Comparison of ENCODE assay signal across 30 cellular contexts in genomic region chr6:119126826-119127225, GRCh38.
"Had no signal": no experiment of that assay in that cellular context is flagged by ENCODE, and none has a peak within 500 bp of the region (broad histone marks: within the 10 kb centered on the region; RNA-seq: fewer than 3 reads in every experiment).

No MANE protein-coding gene starts in this region.

- H3K4me3 Mint-ChIP-seq: activated CD4-positive, alpha-beta memory T cell treated with anti-CD3 and anti-CD28 coated beads for 36 hours; activated CD4-positive, alpha-beta T cell treated with anti-CD3 and anti-CD28 coated beads for 36 hours; activated CD4-positive, alpha-beta T cell treated with anti-CD3 and anti-CD28 coated beads, Interleukin-2, amount 10 ng/mL, durations not matched to agents 24 days and 14 days; activated CD8-positive, alpha-beta memory T cell treated with anti-CD3 and anti-CD28 coated beads, Interleukin-2, amount 10 ng/mL, durations not matched to agents 7 days and 5 days; activated CD8-positive, alpha-beta T cell treated with anti-CD3 and anti-CD28 coated beads, Interleukin-2, amount 10 ng/mL, durations not matched to agents 7 days and 5 days; activated naive CD4-positive, alpha-beta T cell treated with anti-CD3 and anti-CD28 coated beads, Interleukin-2, amount 10 ng/mL, durations not matched to agents 7 days and 5 days; activated naive CD8-positive, alpha-beta T cell treated with anti-CD3 and anti-CD28 coated beads, Interleukin-2, amount 10 ng/mL, durations not matched to agents 7 days and 5 days; central memory CD8-positive, alpha-beta T cell; dendritic cell treated with granulocyte-macrophage colony-stimulating factor and Interleukin-4, amounts not matched to agents 40 ng/mL and 50 ng/mL, for 4 days; T-helper 17 cell; T-helper 2 cell treated with Interferon-gamma antibody and Interleukin-4, amounts not matched to agents 5 μg/mL and 100 μg/mL, for 36 hours had no signal

- H3K4me3 ChIP-seq: coronary artery, dorsolateral prefrontal cortex, esophagus squamous epithelium, gastroesophageal sphincter had no signal

- H3K9me3 ChIP-seq: esophagus squamous epithelium, gastroesophageal sphincter had no signal

- H3K36me3 ChIP-seq: brain microvascular endothelial cell, esophagus squamous epithelium, gastroesophageal sphincter had no signal

- H3K27ac ChIP-seq: brain microvascular endothelial cell, coronary artery, dorsolateral prefrontal cortex, epithelial cell of prostate, esophagus squamous epithelium, gastroesophageal sphincter had no signal

- H3K27me3 ChIP-seq: brain microvascular endothelial cell, dorsolateral prefrontal cortex, esophagus squamous epithelium, gastroesophageal sphincter had no signal

- H3K4me1 Mint-ChIP-seq: activated naive CD4-positive, alpha-beta T cell treated with anti-CD3 and anti-CD28 coated beads, Interleukin-2, amount 10 ng/mL, durations not matched to agents 7 days and 5 days; central memory CD8-positive, alpha-beta T cell had no signal

- H3K36me3 Mint-ChIP-seq: activated CD4-positive, alpha-beta memory T cell treated with anti-CD3 and anti-CD28 coated beads for 36 hours; activated CD8-positive, alpha-beta memory T cell treated with anti-CD3 and anti-CD28 coated beads, Interleukin-2, amount 10 ng/mL, durations not matched to agents 7 days and 5 days; activated naive CD4-positive, alpha-beta T cell treated with anti-CD3 and anti-CD28 coated beads, Interleukin-2, amount 10 ng/mL, durations not matched to agents 7 days and 5 days; activated naive CD4-positive, alpha-beta T cell treated with anti-CD3 and anti-CD28 coated beads, Interleukin-2, amount 50 U/mL, for 72 hours; activated naive CD8-positive, alpha-beta T cell treated with anti-CD3 and anti-CD28 coated beads, Interleukin-2, amount 10 ng/mL, durations not matched to agents 7 days and 5 days had no signal

- H3K27me3 Mint-ChIP-seq: activated CD4-positive, alpha-beta memory T cell treated with anti-CD3 and anti-CD28 coated beads for 36 hours; activated CD4-positive, alpha-beta T cell treated with anti-CD3 and anti-CD28 coated beads for 36 hours; central memory CD8-positive, alpha-beta T cell had no signal

- DNase-seq: activated CD4-positive, alpha-beta memory T cell treated with anti-CD3 and anti-CD28 coated beads for 36 hours; activated CD4-positive, alpha-beta T cell treated with anti-CD3 and anti-CD28 coated beads for 36 hours; activated CD4-positive, alpha-beta T cell treated with anti-CD3 and anti-CD28 coated beads, Interleukin-2, amount 10 ng/mL, durations not matched to agents 24 days and 14 days; activated CD4-positive, CD25-positive, alpha-beta regulatory T cell; activated CD4-positive, CD25-positive, alpha-beta regulatory T cell treated with anti-CD3 and anti-CD28 coated beads, Interleukin-2, amount 50 U/mL, for 72 hours; activated CD8-positive, alpha-beta memory T cell treated with anti-CD3 and anti-CD28 coated beads, Interleukin-2, amount 10 ng/mL, durations not matched to agents 7 days and 5 days; activated CD8-positive, alpha-beta memory T cell treated with anti-CD3 and anti-CD28 coated beads, Interleukin-2, amount 50 U/mL, for 4 hours; activated CD8-positive, alpha-beta T cell treated with anti-CD3 and anti-CD28 coated beads, Interleukin-2, amount 10 ng/mL, durations not matched to agents 7 days and 5 days; activated gamma-delta T cell; activated naive CD4-positive, alpha-beta T cell; activated naive CD4-positive, alpha-beta T cell treated with anti-CD3 and anti-CD28 coated beads, Interleukin-2, amount 10 ng/mL, durations not matched to agents 7 days and 5 days; activated naive CD8-positive, alpha-beta T cell treated with anti-CD3 and anti-CD28 coated beads, Interleukin-2, amount 10 ng/mL, durations not matched to agents 7 days and 5 days; activated T-cell treated with anti-CD3 and anti-CD28 coated beads, Interleukin-2, amount 50 U/mL, for 1 hour; activated T-cell treated with anti-CD3 and anti-CD28 coated beads, Interleukin-2, amount 50 U/mL, for 48 hours; anterior cingulate cortex; brain microvascular endothelial cell; dorsolateral prefrontal cortex; effector memory CD4-positive, alpha-beta T cell; esophagus squamous epithelium; foreskin melanocyte; T-helper 1 cell; T-helper 17 cell; T1000 had no signal

- H3K9me3 Mint-ChIP-seq: activated CD4-positive, alpha-beta memory T cell treated with anti-CD3 and anti-CD28 coated beads for 36 hours; activated CD4-positive, alpha-beta T cell treated with anti-CD3 and anti-CD28 coated beads, Interleukin-2, amount 10 ng/mL, durations not matched to agents 24 days and 14 days; activated naive CD4-positive, alpha-beta T cell treated with anti-CD3 and anti-CD28 coated beads, Interleukin-2, amount 10 ng/mL, durations not matched to agents 7 days and 5 days; activated naive CD4-positive, alpha-beta T cell treated with anti-CD3 and anti-CD28 coated beads, Interleukin-2, amount 50 U/mL, for 72 hours; activated naive CD8-positive, alpha-beta T cell treated with anti-CD3 and anti-CD28 coated beads, Interleukin-2, amount 10 ng/mL, durations not matched to agents 7 days and 5 days; central memory CD8-positive, alpha-beta T cell; dendritic cell treated with granulocyte-macrophage colony-stimulating factor and Interleukin-4, amounts not matched to agents 40 ng/mL and 50 ng/mL, for 4 days; T-helper 2 cell treated with Interferon-gamma antibody and Interleukin-4, amounts not matched to agents 5 μg/mL and 100 μg/mL, for 36 hours had no signal

- H3K27ac Mint-ChIP-seq: activated CD4-positive, alpha-beta memory T cell treated with anti-CD3 and anti-CD28 coated beads for 36 hours; activated CD4-positive, alpha-beta T cell treated with anti-CD3 and anti-CD28 coated beads for 36 hours; activated CD4-positive, alpha-beta T cell treated with anti-CD3 and anti-CD28 coated beads, Interleukin-2, amount 10 ng/mL, durations not matched to agents 24 days and 14 days; activated CD8-positive, alpha-beta memory T cell treated with anti-CD3 and anti-CD28 coated beads, Interleukin-2, amount 10 ng/mL, durations not matched to agents 7 days and 5 days; activated CD8-positive, alpha-beta T cell treated with anti-CD3 and anti-CD28 coated beads, Interleukin-2, amount 10 ng/mL, durations not matched to agents 7 days and 5 days; activated naive CD4-positive, alpha-beta T cell treated with anti-CD3 and anti-CD28 coated beads, Interleukin-2, amount 10 ng/mL, durations not matched to agents 7 days and 5 days; activated naive CD4-positive, alpha-beta T cell treated with anti-CD3 and anti-CD28 coated beads, Interleukin-2, amount 50 U/mL, for 72 hours; activated naive CD8-positive, alpha-beta T cell treated with anti-CD3 and anti-CD28 coated beads, Interleukin-2, amount 10 ng/mL, durations not matched to agents 7 days and 5 days; dendritic cell treated with granulocyte-macrophage colony-stimulating factor and Interleukin-4, amounts not matched to agents 40 ng/mL and 50 ng/mL, for 4 days; T-helper 17 cell; T-helper 2 cell treated with Interferon-gamma antibody and Interleukin-4, amounts not matched to agents 5 μg/mL and 100 μg/mL, for 36 hours had no signal
